ENCODE assay signal across 11 cellular contexts in the genomic region with DNA sequence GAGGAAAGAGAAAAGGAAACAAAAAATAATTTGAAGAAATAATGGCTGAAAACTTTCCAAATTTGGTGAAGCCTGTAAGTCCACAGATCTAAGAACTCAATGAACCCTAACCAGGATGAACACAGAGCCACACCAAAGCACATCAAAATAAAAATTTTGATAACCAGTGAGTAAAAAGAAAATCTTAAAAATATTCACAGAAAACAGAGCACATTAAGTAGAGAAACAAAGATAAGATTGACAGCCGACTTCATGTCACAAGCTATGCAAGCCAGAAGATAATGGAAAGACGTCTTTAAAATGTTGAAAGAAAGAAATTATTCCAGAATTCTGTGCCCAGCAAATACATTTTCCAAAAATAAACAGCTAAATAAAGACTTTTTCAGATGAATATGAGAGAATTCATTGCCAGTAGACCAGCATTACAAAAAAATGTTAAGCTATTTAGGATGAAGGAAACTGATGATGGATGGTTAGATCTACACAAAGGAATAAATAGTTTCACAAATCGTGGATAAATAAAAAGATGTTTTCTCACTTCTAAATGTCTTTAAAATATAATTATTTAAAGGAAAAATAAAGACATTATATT.
DNase-seq lines count a peak whose midpoint lies in the region; ATAC-seq, FAIRE-seq and TF ChIP-seq lines count a peak whose summit lies in the region.
"Had no signal": no experiment of that assay in that cellular context is flagged by ENCODE, and none has a peak within 500 bp of the region (broad histone marks: within the 10 kb centered on the region; RNA-seq: fewer than 3 reads in every experiment).

No MANE protein-coding gene starts in this region.

- no peaks in the 10 kb centered on the region for H3K9me1 ChIP-seq in K562 (ENCODE audit: control insufficient read depth, insufficient read depth, low read length)

- peak in 1 of 2 experiments; percentile 19; a peak in 1 of 4 replicates for TF ChIP-seq RAD21 in K562 (CRISPR knock-in tag; conservative IDR thresholded peaks at IDR 0.05 in 1 of 2, IDR thresholded peaks at IDR 0.05 in 1 of 2)

- no peak overlapping the region for H3K4me3 ChIP-seq in K562
- H3K4me3 ChIP-seq: suprapubic skin had no signal

- no peak overlapping the region for H2AFZ ChIP-seq in K562 (ENCODE audit: low read depth, low read length)

- POLR2A ChIA-PET in K562 (lab: Yijun Ruan, JAX) = interaction anchor here (0.6 to 1.7 kb wide), 4 partner anchors 12 to 175 kb away, joined by 3 to 4 read pairs (median 3); no protein-coding TSS in a partner anchor

- CTCF ChIA-PET in K562 (lab: Yijun Ruan, JAX; ENCODE audit: low intra/inter-chr PET ratio) = no interaction called here

- BruUV-seq in K562 (replicated peaks; lab: Mats Ljungman, UMichigan) = no TSS peak

- H4K20me1 ChIP-seq in K562 (replicated peaks; ENCODE audit: control insufficient read depth, insufficient read depth, low read length) = no peaks in the 10 kb centered on the region

- no peaks in the 10 kb centered on the region for H3K36me3 ChIP-seq in K562 (ENCODE audit: control insufficient read depth, insufficient read depth, low read length)
- H3K36me3 ChIP-seq: suprapubic skin had no signal

- intact Hi-C loops in K562 (cut with micrococcal nuclease) = no loop called here

- no peak overlapping the region for H3K4me2 ChIP-seq in K562 (ENCODE audit: insufficient read depth, low read length)

- peak; percentile 21 for DNase-seq in NCI-H2107 treated with DMSO at 0.1 percent for 48 hours (lab: John Stamatoyannopoulos, UW; ENCODE audit: unreplicated experiment)
- DNase-seq in NCI-H2107 (lab: John Stamatoyannopoulos, UW) = no peak
- DNase-seq in NCI-H1930 (lab: John Stamatoyannopoulos, UW) = peak; percentile 2 to 19
- peak; percentile 9 to 67 (median 14) for DNase-seq in K562 (ENCODE audit: extremely low read depth in 1 of 4, low spot score in 3 of 4)
- peak; percentile 73 for DNase-seq in myocyte (ENCODE audit: low read depth)
- no peak for DNase-seq in cerebellum (ENCODE audit: low spot score)
- DNase-seq: activated CD4-positive, alpha-beta T cell treated with anti-CD3 and anti-CD28 coated beads, Interleukin-2, amount 50 U/mL, for 1 hour; NCI-H510A had no signal

- TF ChIP-seq POLR2A in K562 (conservative IDR thresholded peaks at IDR 0.05) = no peak

- no peak overlapping the region for H3K27ac ChIP-seq in K562 (ENCODE audit: extremely low read depth, low read depth, low read length)
- H3K27ac ChIP-seq: suprapubic skin had no signal

- no peaks in the 10 kb centered on the region for H3K27me3 ChIP-seq in K562 (ENCODE audit: control insufficient read depth in 2 of 2, insufficient read depth in 2 of 2, low read length in 2 of 2)
- H3K27me3 ChIP-seq: suprapubic skin had no signal

- peak; percentile 37 for FAIRE-seq in K562 (lab: Jason Lieb, UNC)

- H3K4me1 ChIP-seq in K562 (replicated peaks in 1 of 2; ENCODE audit: control insufficient read depth in 2 of 2, insufficient read depth in 2 of 2, low read length in 2 of 2) = peaks cover 0 to 6% of the 10 kb centered on the region in 2 experiments; a peak in 2 of 5 replicates
- H3K4me1 ChIP-seq: suprapubic skin had no signal

- ATAC-seq in K562 = no peak
- ATAC-seq in HG02588 (IDR thresholded peaks at IDR 0.05; ENCODE audit: unreplicated experiment) = no peak
- ATAC-seq in HG03108 (IDR thresholded peaks at IDR 0.05; ENCODE audit: unreplicated experiment) = no peak

- in situ Hi-C loops in K562 (cut with MboI) = no loop called here

- no peaks in the 10 kb centered on the region for H3K79me2 ChIP-seq in K562 (ENCODE audit: control insufficient read depth, insufficient read depth, low read length)

- no peak for TF ChIP-seq EP300 in K562 (IDR thresholded peaks at IDR 0.05; ENCODE audit: low read length)

- H3K9me3 ChIP-seq in K562 (replicated peaks; ENCODE audit: control insufficient read depth, insufficient read depth, low read depth, low read length) = peaks cover 10% of the 10 kb centered on the region

- no peak for TF ChIP-seq CTCF in K562 (IDR thresholded peaks at IDR 0.05 in 2 of 3, conservative IDR thresholded peaks at IDR 0.05 in 1 of 3; ENCODE audit: insufficient read depth in 2 of 3, low read depth in 1 of 3, low read length in 3 of 3)

- no peak overlapping the region for H3K9ac ChIP-seq in K562 (ENCODE audit: insufficient read depth in 1 of 2, low read depth in 2 of 2, low read length in 2 of 2)

- 21% methylated on average over 3 of the region's 3 CpGs for WGBS in K562 (ENCODE audit: insufficient coverage, low coverage, missing lambda C conversion rate)

TF ChIP-seq in K562, 482 proteins besides CTCF, POLR2A, EP300 and RAD21 (continues in another document):
- TF ChIP-seq, protein P1, sequence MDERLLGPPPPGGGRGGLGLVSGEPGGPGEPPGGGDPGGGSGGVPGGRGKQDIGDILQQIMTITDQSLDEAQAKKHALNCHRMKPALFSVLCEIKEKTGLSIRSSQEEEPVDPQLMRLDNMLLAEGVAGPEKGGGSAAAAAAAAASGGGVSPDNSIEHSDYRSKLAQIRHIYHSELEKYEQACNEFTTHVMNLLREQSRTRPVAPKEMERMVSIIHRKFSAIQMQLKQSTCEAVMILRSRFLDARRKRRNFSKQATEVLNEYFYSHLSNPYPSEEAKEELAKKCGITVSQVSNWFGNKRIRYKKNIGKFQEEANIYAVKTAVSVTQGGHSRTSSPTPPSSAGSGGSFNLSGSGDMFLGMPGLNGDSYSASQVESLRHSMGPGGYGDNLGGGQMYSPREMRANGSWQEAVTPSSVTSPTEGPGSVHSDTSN (CRISPR knock-in tag; IDR thresholded peaks at IDR 0.05; ENCODE audit: low read depth) = no peak
- TF ChIP-seq, protein P1 (tag; conservative IDR thresholded peaks at IDR 0.05; ENCODE audit: low read depth) = peak; percentile 36; the same call in 1 of the 2 replicates
- TF ChIP-seq MED1 (CRISPR knock-in tag; IDR thresholded peaks at IDR 0.05; ENCODE audit: borderline replicate concordance) (no peak), SRSF3 (IDR thresholded peaks at IDR 0.05; ENCODE audit: insufficient read depth, low read length) (no peak), ZNF551 (CRISPR knock-in tag; IDR thresholded peaks at IDR 0.05) (no peak), ZNF124 (CRISPR knock-in tag; IDR thresholded peaks at IDR 0.05) (no peak), XRCC3 (IDR thresholded peaks at IDR 0.05) (peak; percentile 57; the same call in 1 of the 2 replicates), WHSC1 (IDR thresholded peaks at IDR 0.05; ENCODE audit: low read length) (no peak), ATF6 (CRISPR knock-in tag; IDR thresholded peaks at IDR 0.05) (no peak), PHF8 (IDR thresholded peaks at IDR 0.05; ENCODE audit: borderline replicate concordance, low read length) (no peak), TCF7 (IDR thresholded peaks at IDR 0.05; ENCODE audit: borderline replicate concordance) (no peak), FUS (optimal IDR thresholded peaks at IDR 0.05; ENCODE audit: low read depth, low read length) (no peak), TAF9B (IDR thresholded peaks at IDR 0.05; ENCODE audit: partially characterized antibody) (no peak), TAF1 (IDR thresholded peaks at IDR 0.05; ENCODE audit: control insufficient read depth, extremely low read depth, insufficient read depth, low read length, severe bottlenecking) (no peak), ZNF212 (CRISPR knock-in tag; IDR thresholded peaks at IDR 0.05) (no peak), PCBP2 (IDR thresholded peaks at IDR 0.05; ENCODE audit: low read depth, low read length, poor library complexity, severe bottlenecking) (no peak)
- TF ChIP-seq, protein P2, sequence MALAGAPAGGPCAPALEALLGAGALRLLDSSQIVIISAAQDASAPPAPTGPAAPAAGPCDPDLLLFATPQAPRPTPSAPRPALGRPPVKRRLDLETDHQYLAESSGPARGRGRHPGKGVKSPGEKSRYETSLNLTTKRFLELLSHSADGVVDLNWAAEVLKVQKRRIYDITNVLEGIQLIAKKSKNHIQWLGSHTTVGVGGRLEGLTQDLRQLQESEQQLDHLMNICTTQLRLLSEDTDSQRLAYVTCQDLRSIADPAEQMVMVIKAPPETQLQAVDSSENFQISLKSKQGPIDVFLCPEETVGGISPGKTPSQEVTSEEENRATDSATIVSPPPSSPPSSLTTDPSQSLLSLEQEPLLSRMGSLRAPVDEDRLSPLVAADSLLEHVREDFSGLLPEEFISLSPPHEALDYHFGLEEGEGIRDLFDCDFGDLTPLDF (CRISPR knock-in tag; IDR thresholded peaks at IDR 0.05) = no peak

Comparison
In these comparisons a context has a peak if more than half of its experiments do, and no peak if none do; other contexts are left out.
1. DNase-seq: peak in NCI-H2107 treated with DMSO at 0.1 percent for 48 hours (single experiment), NCI-H1930 (2 of 2), K562 (4 of 4) and myocyte (single experiment); none in NCI-H2107 (single experiment) and cerebellum (single experiment).